In genomic region chr7:99497771-99498545, GRCh38 we compare ENCODE assay signal across 1 cellular context.
TF ChIP-seq lines count a peak whose summit lies in the region.

No MANE protein-coding gene starts in this region.

TF ChIP-seq in K562, 482 proteins besides CTCF, POLR2A, EP300 and RAD21 (continued from another document):
- TF ChIP-seq, protein P1, sequence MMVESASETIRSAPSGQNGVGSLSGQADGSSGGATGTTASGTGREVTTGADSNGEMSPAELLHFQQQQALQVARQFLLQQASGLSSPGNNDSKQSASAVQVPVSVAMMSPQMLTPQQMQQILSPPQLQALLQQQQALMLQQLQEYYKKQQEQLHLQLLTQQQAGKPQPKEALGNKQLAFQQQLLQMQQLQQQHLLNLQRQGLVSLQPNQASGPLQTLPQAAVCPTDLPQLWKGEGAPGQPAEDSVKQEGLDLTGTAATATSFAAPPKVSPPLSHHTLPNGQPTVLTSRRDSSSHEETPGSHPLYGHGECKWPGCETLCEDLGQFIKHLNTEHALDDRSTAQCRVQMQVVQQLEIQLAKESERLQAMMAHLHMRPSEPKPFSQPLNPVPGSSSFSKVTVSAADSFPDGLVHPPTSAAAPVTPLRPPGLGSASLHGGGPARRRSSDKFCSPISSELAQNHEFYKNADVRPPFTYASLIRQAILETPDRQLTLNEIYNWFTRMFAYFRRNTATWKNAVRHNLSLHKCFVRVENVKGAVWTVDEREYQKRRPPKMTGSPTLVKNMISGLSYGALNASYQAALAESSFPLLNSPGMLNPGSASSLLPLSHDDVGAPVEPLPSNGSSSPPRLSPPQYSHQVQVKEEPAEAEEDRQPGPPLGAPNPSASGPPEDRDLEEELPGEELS (CRISPR knock-in tag; IDR thresholded peaks at IDR 0.05; ENCODE audit: borderline replicate concordance): no peak
- TF ChIP-seq ZNF766 (CRISPR knock-in tag; conservative IDR thresholded peaks at IDR 0.05) (peak; percentile 61), ZNF586 (CRISPR knock-in tag; conservative IDR thresholded peaks at IDR 0.05) (no peak), ZNF778 (CRISPR knock-in tag; IDR thresholded peaks at IDR 0.05) (no peak), ZKSCAN1 (IDR thresholded peaks at IDR 0.05; ENCODE audit: low read depth, low read length) (no peak), RBM39 (optimal IDR thresholded peaks at IDR 0.05; ENCODE audit: low read depth, low read length) (no peak), ZFX (CRISPR knock-in tag; IDR thresholded peaks at IDR 0.05) (peak; percentile 28; the same call in 1 of the 2 replicates), ELF1 (tag; IDR thresholded peaks at IDR 0.05) (peak; percentile 24; the same call in 1 of the 2 replicates), MLLT1 (IDR thresholded peaks at IDR 0.05) (0 out of 4 replicates have a peak, but pooled peaks of 1 of the 2 experiments have one; percentile 30)
